Comparison of ENCODE assay signal across 15 cellular contexts in the genomic region with DNA sequence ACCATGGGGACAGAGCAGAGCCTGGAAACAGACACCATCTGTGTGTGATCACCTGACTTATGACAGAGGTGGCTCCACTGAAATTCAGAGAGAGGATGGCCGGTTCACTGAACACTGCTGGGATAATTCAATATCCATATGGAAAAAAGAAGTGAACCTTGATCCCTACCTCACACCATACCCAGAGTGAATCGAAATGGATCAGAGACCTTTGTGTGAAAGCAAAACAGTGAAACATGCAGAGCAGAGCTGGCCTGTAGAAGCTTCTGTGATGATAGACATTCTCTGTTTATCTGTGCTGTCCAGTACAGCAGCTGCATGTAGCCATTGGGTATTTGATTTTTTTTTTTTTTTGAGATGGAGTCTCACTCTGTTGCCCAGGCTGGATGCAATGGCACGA. TPM values are rescaled to one million over a fixed set of nuclear protein-coding genes. Genes with fewer than 3 reads are reported as not detected.
A peak's percentile ranks its signal among the peaks of the same experiment; 100 is the strongest.
DNase-seq lines count a peak whose midpoint lies in the region; ATAC-seq lines count a peak whose summit lies in the region.
"Had no signal": no experiment of that assay in that cellular context is flagged by ENCODE, and none has a peak within 500 bp of the region (broad histone marks: within the 10 kb centered on the region; RNA-seq: fewer than 3 reads in every experiment).

No MANE protein-coding gene starts in this region.

- H2AK5ac ChIP-seq in neuronal stem cell (ENCODE audit: low read depth, low read length), result no peak overlapping the region

- no peak overlapping the region for H4K91ac ChIP-seq in neuronal stem cell (ENCODE audit: low read depth, low read length, poor library complexity)

- H2BK15ac ChIP-seq in neuronal stem cell (ENCODE audit: low read length), result no peak overlapping the region

- H3K36me3 ChIP-seq in CD8-positive, alpha-beta memory T cell (ENCODE audit: insufficient read depth, low read length), result peaks cover 30% of the 10 kb centered on the region
- H3K36me3 ChIP-seq in neuronal stem cell (replicated peaks in 1 of 2; ENCODE audit: control insufficient read depth in 2 of 2, insufficient read depth in 2 of 2, low read length in 2 of 2), result no peaks in the 10 kb centered on the region

- H3K36me3 Mint-ChIP-seq in activated naive CD4-positive, alpha-beta T cell treated with anti-CD3 and anti-CD28 coated beads for 36 hours (ENCODE audit: low read depth), result peaks cover 29% of the 10 kb centered on the region
- peaks cover 5 to 57% (median 5%) of the 10 kb centered on the region in 3 donors for H3K36me3 Mint-ChIP-seq in CD8-positive, alpha-beta memory T cell
- H3K36me3 Mint-ChIP-seq in activated T-helper 2 cell treated with anti-CD3 and anti-CD28 coated beads, Interferon-gamma antibody, Interleukin-2, Interleukin-4, amounts not matched to agents 10 μg/mL and 5 μg/mL and 100 μg/mL, durations not matched to agents 14 hours and 24 hours and 36 hours (ENCODE audit: low read depth), result peaks cover 58% of the 10 kb centered on the region

- no peak overlapping the region for H3K4me3 Mint-ChIP-seq in activated naive CD4-positive, alpha-beta T cell treated with anti-CD3 and anti-CD28 coated beads for 36 hours
- peak overlapping the region in 2 of 7 donors; percentile 19 to 50 for H3K4me3 Mint-ChIP-seq in CD8-positive, alpha-beta memory T cell
- no peak overlapping the region for H3K4me3 Mint-ChIP-seq in activated T-helper 2 cell treated with anti-CD3 and anti-CD28 coated beads, Interferon-gamma antibody, Interleukin-2, Interleukin-4, amounts not matched to agents 10 μg/mL and 5 μg/mL and 100 μg/mL, durations not matched to agents 14 hours and 24 hours and 36 hours (ENCODE audit: low read depth)
- H3K4me3 Mint-ChIP-seq: H9 had no signal

- POLR2A ChIA-PET in CD8-positive, alpha-beta memory T cell (lab: Charles Lee), result interaction anchor here (4.0 kb wide), 1 partner anchor 13 kb away, joined by 24 read pairs; no protein-coding TSS in a partner anchor

- H3K23ac ChIP-seq in neuronal stem cell (ENCODE audit: low read depth, low read length, poor library complexity), result no peak overlapping the region

- peaks cover 45% of the 10 kb centered on the region for H3K4me1 Mint-ChIP-seq in activated naive CD4-positive, alpha-beta T cell treated with anti-CD3 and anti-CD28 coated beads for 36 hours (ENCODE audit: low read depth)
- peaks cover 57 to 64% (median 58%) of the 10 kb centered on the region in 3 donors for H3K4me1 Mint-ChIP-seq in CD8-positive, alpha-beta memory T cell
- H3K4me1 Mint-ChIP-seq in activated T-helper 2 cell treated with anti-CD3 and anti-CD28 coated beads, Interferon-gamma antibody, Interleukin-2, Interleukin-4, amounts not matched to agents 10 μg/mL and 5 μg/mL and 100 μg/mL, durations not matched to agents 14 hours and 24 hours and 36 hours (ENCODE audit: low read depth), result peaks cover 24% of the 10 kb centered on the region

- H3K4me1 ChIP-seq in CD8-positive, alpha-beta memory T cell (ENCODE audit: insufficient read depth, low read length), result peaks cover 44% of the 10 kb centered on the region
- peaks cover under 1 to 4% of the 10 kb centered on the region in 2 donors for H3K4me1 ChIP-seq in neuronal stem cell (ENCODE audit: control insufficient read depth in 2 of 2, insufficient read depth in 1 of 2, low read depth in 1 of 2, low read length in 2 of 2)

- no peak overlapping the region for H2AFZ ChIP-seq in neuronal stem cell (ENCODE audit: low read length)

- no peak overlapping the region for H4K8ac ChIP-seq in neuronal stem cell (ENCODE audit: low read depth, low read length)

- WGBS in neuronal stem cell (ENCODE audit: extremely low coverage in 2 of 2, insufficient read length in 2 of 2, insufficient replicate concordance in 1 of 2), 2 donors, result no CpG with 5 or more reads among the region's 3 CpGs

- no peak overlapping the region for H3K27ac ChIP-seq in CD8-positive, alpha-beta memory T cell (ENCODE audit: low read depth, low read length)
- no peak overlapping the region for H3K27ac ChIP-seq in neuronal stem cell (replicated peaks; ENCODE audit: low read length)

- ATAC-seq in Right ventricle myocardium superior (ENCODE audit: poor library complexity) (no peak), HG03521 (IDR thresholded peaks at IDR 0.05; ENCODE audit: unreplicated experiment) (no peak)
- ATAC-seq: Panc1 had no signal

- H3K9ac ChIP-seq in neuronal stem cell (ENCODE audit: low read depth, low read length, poor library complexity), result no peak overlapping the region

- H3K27ac Mint-ChIP-seq in activated naive CD4-positive, alpha-beta T cell treated with anti-CD3 and anti-CD28 coated beads for 36 hours, result peak overlapping the region; percentile 13
- peak overlapping the region in 6 of 8 donors; percentile 10 to 77 (median 42) for H3K27ac Mint-ChIP-seq in CD8-positive, alpha-beta memory T cell
- H3K27ac Mint-ChIP-seq in activated T-helper 2 cell treated with anti-CD3 and anti-CD28 coated beads, Interferon-gamma antibody, Interleukin-2, Interleukin-4, amounts not matched to agents 10 μg/mL and 5 μg/mL and 100 μg/mL, durations not matched to agents 14 hours and 24 hours and 36 hours, result peak overlapping the region; percentile 12
- H3K27ac Mint-ChIP-seq: H9 had no signal

- H2BK5ac ChIP-seq in neuronal stem cell (ENCODE audit: low read length), result no peak overlapping the region

- no peaks in the 10 kb centered on the region for H3K9me3 ChIP-seq in CD8-positive, alpha-beta memory T cell (ENCODE audit: low read length)
- H3K9me3 ChIP-seq in neuronal stem cell (replicated peaks in 1 of 2; ENCODE audit: control insufficient read depth in 2 of 2, insufficient read depth in 1 of 2, low read depth in 1 of 2, low read length in 2 of 2), result peaks cover 0 to 4% of the 10 kb centered on the region in 2 donors

- intact Hi-C loops in activated naive CD4-positive, alpha-beta T cell treated with anti-CD3 and anti-CD28 coated beads for 36 hours (cut with micrococcal nuclease), result no loop called here
- intact Hi-C loops in activated T-helper 2 cell treated with anti-CD3 and anti-CD28 coated beads, Interferon-gamma antibody, Interleukin-2, Interleukin-4, amounts not matched to agents 10 μg/mL and 5 μg/mL and 100 μg/mL, durations not matched to agents 14 hours and 24 hours and 36 hours (cut with micrococcal nuclease), result no loop called here
- intact Hi-C loops in Right ventricle myocardium superior (cut with DNase I), result no loop called here

- H3K4me2 ChIP-seq in neuronal stem cell (ENCODE audit: insufficient read depth, low read length, poor library complexity, severe bottlenecking), result no peak overlapping the region

- no peaks in the 10 kb centered on the region for H3K9me3 Mint-ChIP-seq in activated naive CD4-positive, alpha-beta T cell treated with anti-CD3 and anti-CD28 coated beads for 36 hours
- no peaks in the 10 kb centered on the region for H3K9me3 Mint-ChIP-seq in CD8-positive, alpha-beta memory T cell
- no peaks in the 10 kb centered on the region for H3K9me3 Mint-ChIP-seq in activated T-helper 2 cell treated with anti-CD3 and anti-CD28 coated beads, Interferon-gamma antibody, Interleukin-2, Interleukin-4, amounts not matched to agents 10 μg/mL and 5 μg/mL and 100 μg/mL, durations not matched to agents 14 hours and 24 hours and 36 hours

- CTCF ChIA-PET in activated naive CD4-positive, alpha-beta T cell treated with anti-CD3 and anti-CD28 coated beads for 36 hours (lab: Charles Lee), result interaction anchor here (0.6 kb wide), 1 partner anchor 69 kb away, joined by 3 read pairs; no protein-coding TSS in a partner anchor
- CTCF ChIA-PET in CD8-positive, alpha-beta memory T cell (lab: Charles Lee), result interaction anchor here (1.2 to 8.2 kb wide), 5 partner anchors 14 to 76 kb away, joined by 3 to 48 read pairs (median 3); no protein-coding TSS in a partner anchor

- DNase-seq in activated naive CD4-positive, alpha-beta T cell treated with anti-CD3 and anti-CD28 coated beads for 36 hours, result no peak
- DNase-seq in activated naive CD4-positive, alpha-beta T cell (lab: John Stamatoyannopoulos, UW), result no peak
- no peak for DNase-seq in CD8-positive, alpha-beta memory T cell
- DNase-seq in activated T-helper 2 cell treated with anti-CD3 and anti-CD28 coated beads, Interferon-gamma antibody, Interleukin-2, Interleukin-4, amounts not matched to agents 10 μg/mL and 5 μg/mL and 100 μg/mL, durations not matched to agents 14 hours and 24 hours and 36 hours (ENCODE audit: low spot score), result no peak
- DNase-seq in neuronal stem cell (ENCODE audit: low spot score) (no peak), Right ventricle myocardium superior (no peak), C1 segment of cervical spinal cord (lab: John Stamatoyannopoulos, UW) (no peak)
- DNase-seq: DMS79, H9, KG1, NCI-H146, NCI-H226, NCI-H524 treated with DMSO at 0.1 percent for 48 hours had no signal

- H3K14ac ChIP-seq in neuronal stem cell (ENCODE audit: low read length), result no peak overlapping the region

- no peak overlapping the region for H2BK120ac ChIP-seq in neuronal stem cell (ENCODE audit: low read depth, low read length)

- H2BK12ac ChIP-seq in neuronal stem cell (ENCODE audit: low read length), result peak overlapping the region; percentile 22

- no peak overlapping the region for H3K4me3 ChIP-seq in CD8-positive, alpha-beta memory T cell (ENCODE audit: low read length)
- H3K4me3 ChIP-seq in neuronal stem cell (ENCODE audit: low read length in 2 of 2), result no peak overlapping the region

- peaks cover 2% of the 10 kb centered on the region for H3K79me1 ChIP-seq in neuronal stem cell (ENCODE audit: low read depth, low read length)

- H3K27me3 Mint-ChIP-seq in activated naive CD4-positive, alpha-beta T cell treated with anti-CD3 and anti-CD28 coated beads for 36 hours (ENCODE audit: low read depth), result no peaks in the 10 kb centered on the region
- H3K27me3 Mint-ChIP-seq in CD8-positive, alpha-beta memory T cell, result no peaks in the 10 kb centered on the region
- no peaks in the 10 kb centered on the region for H3K27me3 Mint-ChIP-seq in activated T-helper 2 cell treated with anti-CD3 and anti-CD28 coated beads, Interferon-gamma antibody, Interleukin-2, Interleukin-4, amounts not matched to agents 10 μg/mL and 5 μg/mL and 100 μg/mL, durations not matched to agents 14 hours and 24 hours and 36 hours (ENCODE audit: low read depth)

- no peaks in the 10 kb centered on the region for H3K27me3 ChIP-seq in CD8-positive, alpha-beta memory T cell (ENCODE audit: insufficient read depth, low read length, poor library complexity, severe bottlenecking)
- H3K27me3 ChIP-seq in neuronal stem cell (ENCODE audit: control insufficient read depth in 3 of 3, insufficient read depth in 3 of 3, low read depth in 1 of 3, low read length in 3 of 3), result peaks cover 0 to 6% (median 0%) of the 10 kb centered on the region in 3 experiments

- no peak overlapping the region for H3K4ac ChIP-seq in neuronal stem cell (ENCODE audit: low read length)

- no peak overlapping the region for H3K18ac ChIP-seq in neuronal stem cell (ENCODE audit: low read length)

RNA-seq across cellular contexts. Expression of gene ADCY7, which starts 20.3 kb away (rescaled TPM):
- total RNA-seq in activated naive CD4-positive, alpha-beta T cell treated with anti-CD3 and anti-CD28 coated beads for 36 hours, result 10 to 100 TPM; 73.4 to 89.6 TPM
- total RNA-seq in CD8-positive, alpha-beta memory T cell, result 10 to 100 TPM; 76.6 to 83.4 TPM
- 88.1 TPM for polyA plus RNA-seq in CD8-positive, alpha-beta memory T cell
- 78.7 and 89.5 TPM in 2 replicates for total RNA-seq in activated T-helper 2 cell treated with anti-CD3 and anti-CD28 coated beads, Interferon-gamma antibody, Interleukin-2, Interleukin-4, amounts not matched to agents 10 μg/mL and 5 μg/mL and 100 μg/mL, durations not matched to agents 14 hours and 24 hours and 36 hours
- polyA plus RNA-seq in neuronal stem cell (2013, experiment 1 of 2), result 3.6 TPM
- polyA plus RNA-seq in neuronal stem cell (2013, experiment 2 of 2), result 3.3 TPM
- 9.3 TPM for total RNA-seq in Right ventricle myocardium superior
